In the genomic region with DNA sequence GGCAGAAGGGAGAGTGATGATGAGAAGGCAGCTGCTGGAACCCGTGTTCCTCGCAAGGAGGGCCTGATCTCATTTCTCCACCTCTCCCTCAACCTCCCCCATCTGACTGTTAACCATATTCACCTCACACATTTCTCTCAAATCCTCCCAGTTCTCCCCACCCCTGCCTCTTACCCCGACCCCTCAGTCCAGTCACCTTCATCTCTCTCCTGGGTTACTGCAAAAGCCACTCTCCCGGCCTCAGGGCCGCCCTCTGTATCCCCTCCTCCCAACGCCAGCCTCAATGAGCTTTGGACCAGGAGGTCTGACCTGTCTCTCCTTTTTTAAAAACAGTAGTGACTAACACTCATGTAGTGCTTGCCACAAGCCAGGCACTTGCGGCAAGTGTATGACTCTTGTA, we compare ENCODE assay signal across 35 cellular contexts. TPM values are rescaled to one million over a fixed set of nuclear protein-coding genes. Genes with fewer than 3 reads are reported as not detected.
"Had no signal": no experiment of that assay in that cellular context is flagged by ENCODE, and none has a peak within 500 bp of the region (broad histone marks: within the 10 kb centered on the region; RNA-seq: fewer than 3 reads in every experiment).

No MANE protein-coding gene starts in this region.

- H3K36me3 ChIP-seq: adrenal gland, breast epithelium, MG63, Peyer's patch, SJSA1 had no signal

- H3K27ac Mint-ChIP-seq: activated CD8-positive, alpha-beta T cell treated with anti-CD3 and anti-CD28 coated beads for 36 hours; activated naive CD4-positive, alpha-beta T cell treated with anti-CD3 and anti-CD28 coated beads, Interleukin-2, amount 50 U/mL, for 72 hours; activated T-helper 1 cell treated with anti-CD3 and anti-CD28 coated beads, Interleukin-12 subunit alpha, Interleukin-12 subunit beta, Interleukin-2, Interleukin-4 antibody, amounts not matched to agents 30 ng/mL and 10 ng/mL and 1 ng/mL, durations not matched to agents 14 hours and 24 hours and 36 hours; T-helper 1 cell treated with Interleukin-12 subunit alpha and Interleukin-12 subunit beta and Interleukin-4 antibody, amounts not matched to agents 30 μg/mL and 1 μg/mL, for 36 hours; T-helper 2 cell treated with Interferon-gamma antibody and Interleukin-4, amounts not matched to agents 5 μg/mL and 100 μg/mL, for 36 hours had no signal

- H3K36me3 Mint-ChIP-seq: activated naive CD4-positive, alpha-beta T cell treated with anti-CD3 and anti-CD28 coated beads, Interleukin-2, amount 50 U/mL, for 72 hours had no signal

- H3K27me3 ChIP-seq: adrenal gland, body of pancreas, breast epithelium, MG63, Peyer's patch, SJSA1 had no signal

- H3K4me3 Mint-ChIP-seq: activated CD8-positive, alpha-beta T cell treated with anti-CD3 and anti-CD28 coated beads for 36 hours; activated T-cell treated with anti-CD3 and anti-CD28 coated beads, Interleukin-2, amount 50 U/mL, for 4 hours; activated T-helper 1 cell treated with anti-CD3 and anti-CD28 coated beads, Interleukin-12 subunit alpha, Interleukin-12 subunit beta, Interleukin-2, Interleukin-4 antibody, amounts not matched to agents 30 ng/mL and 10 ng/mL and 1 ng/mL, durations not matched to agents 14 hours and 24 hours and 36 hours; T-helper 1 cell treated with Interleukin-12 subunit alpha and Interleukin-12 subunit beta and Interleukin-4 antibody, amounts not matched to agents 30 μg/mL and 1 μg/mL, for 36 hours; T-helper 2 cell treated with Interferon-gamma antibody and Interleukin-4, amounts not matched to agents 5 μg/mL and 100 μg/mL, for 36 hours had no signal

- H3K9me3 Mint-ChIP-seq: activated CD8-positive, alpha-beta T cell treated with anti-CD3 and anti-CD28 coated beads for 36 hours; activated naive CD4-positive, alpha-beta T cell treated with anti-CD3 and anti-CD28 coated beads, Interleukin-2, amount 50 U/mL, for 72 hours; activated T-cell treated with anti-CD3 and anti-CD28 coated beads, Interleukin-2, amount 50 U/mL, for 4 hours; activated T-helper 1 cell treated with anti-CD3 and anti-CD28 coated beads, Interleukin-12 subunit alpha, Interleukin-12 subunit beta, Interleukin-2, Interleukin-4 antibody, amounts not matched to agents 30 ng/mL and 10 ng/mL and 1 ng/mL, durations not matched to agents 14 hours and 24 hours and 36 hours; T-helper 1 cell treated with Interleukin-12 subunit alpha and Interleukin-12 subunit beta and Interleukin-4 antibody, amounts not matched to agents 30 μg/mL and 1 μg/mL, for 36 hours; T-helper 2 cell treated with Interferon-gamma antibody and Interleukin-4, amounts not matched to agents 5 μg/mL and 100 μg/mL, for 36 hours had no signal

- ATAC-seq: activated CD4-positive, CD25-positive, alpha-beta regulatory T cell treated with anti-CD3 and anti-CD28 coated beads, Interleukin-2, amount 50 U/mL, for 24 hours; activated CD8-positive, alpha-beta T cell treated with anti-CD3 and anti-CD28 coated beads for 36 hours; activated naive CD4-positive, alpha-beta T cell treated with anti-CD3 and anti-CD28 coated beads, Interleukin-2, amount 50 U/mL, for 72 hours; activated T-cell treated with anti-CD3 and anti-CD28 coated beads, Interleukin-2, amount 50 U/mL, for 4 hours; body of pancreas; PC-3 had no signal

- H3K9me3 ChIP-seq: adrenal gland, body of pancreas, breast epithelium, MG63, Peyer's patch, SJSA1, SK-N-SH had no signal

- H3K4me1 ChIP-seq: adrenal gland, body of pancreas, breast epithelium, Peyer's patch, SJSA1 had no signal

- H3K27me3 Mint-ChIP-seq: activated CD8-positive, alpha-beta T cell treated with anti-CD3 and anti-CD28 coated beads for 36 hours had no signal

- H3K27ac ChIP-seq: adrenal gland, body of pancreas, breast epithelium, Peyer's patch, SJSA1 had no signal

- DNase-seq: activated CD4-positive, alpha-beta T cell treated with anti-CD3 and anti-CD28 coated beads for 4 hours; activated CD4-positive, alpha-beta T cell treated with anti-CD3 and anti-CD28 coated beads, Interleukin-2, amount 50 U/mL, for 1 hour; activated CD8-positive, alpha-beta T cell treated with anti-CD3 and anti-CD28 coated beads for 36 hours; activated gamma-delta T cell; activated naive CD4-positive, alpha-beta T cell treated with Interleukin-2 at 50 U/mL for 16 hours; activated T-cell treated with anti-CD3 and anti-CD28 coated beads for 4 hours; activated T-cell treated with anti-CD3 and anti-CD28 coated beads, Interleukin-2, amount 50 U/mL, for 4 hours; Kasumi-1; KG1; MG63; NCI-H1048; NCI-H1105 treated with DMSO at 0.1 percent for 48 hours; NCI-H1436 treated with DMSO at 0.1 percent for 48 hours; NCI-H187; NCI-H2029 treated with DMSO at 0.1 percent for 48 hours; NCI-H2107; NCI-H2171; NCI-H510A; NCI-H526; NCI-H748 treated with DMSO at 0.1 percent for 48 hours; NK-92 treated with Interleukin-12 subunit alpha and Interleukin-12 subunit beta, amount 100 ng/mL, for 24 hours; PC-3; RPMI8226; SHP77 treated with DMSO at 0.1 percent for 48 hours; SK-N-SH had no signal

- H3K4me3 ChIP-seq: adrenal gland, body of pancreas, breast epithelium, MG63, Peyer's patch, SJSA1 had no signal

RNA-seq across cellular contexts. Expression of a gene that starts 29.5 kb away (rescaled TPM):
- total RNA-seq: activated CD8-positive, alpha-beta T cell treated with anti-CD3 and anti-CD28 coated beads for 36 hours; activated naive CD4-positive, alpha-beta T cell treated with anti-CD3 and anti-CD28 coated beads, Interleukin-2, amount 50 U/mL, for 72 hours; activated T-cell treated with anti-CD3 and anti-CD28 coated beads, Interleukin-2, amount 50 U/mL, for 4 hours; activated T-helper 1 cell treated with anti-CD3 and anti-CD28 coated beads, Interleukin-12 subunit alpha, Interleukin-12 subunit beta, Interleukin-2, Interleukin-4 antibody, amounts not matched to agents 30 ng/mL and 10 ng/mL and 1 ng/mL, durations not matched to agents 14 hours and 24 hours and 36 hours; breast epithelium; Peyer's patch; SJSA1 had no signal
